In genomic region chr7:36207451-36208291, GRCh38 we compare ENCODE assay signal across 9 cellular contexts. TPM values are rescaled to one million over a fixed set of nuclear protein-coding genes. Genes with fewer than 3 reads are reported as not detected.
DNase-seq lines count a peak whose midpoint lies in the region; ATAC-seq, FAIRE-seq and TF ChIP-seq lines count a peak whose summit lies in the region.
"Had no signal": no experiment of that assay in that cellular context is flagged by ENCODE, and none has a peak within 500 bp of the region (broad histone marks: within the 10 kb centered on the region; RNA-seq: fewer than 3 reads in every experiment).

No MANE protein-coding gene starts in this region.

- peaks cover 0 to 4% (median 0%) of the 10 kb centered on the region in 5 donors for H3K27me3 Mint-ChIP-seq in naive thymus-derived CD4-positive, alpha-beta T cell

- no peak overlapping the region for H3K23ac ChIP-seq in H1 (ENCODE audit: insufficient read length)

- CTCF ChIA-PET in H1 (lab: Charles Lee; ENCODE audit: partially characterized antibody) (interaction anchor here (1.1 to 1.3 kb wide), 2 partner anchors 8 to 26 kb away, joined by 3 to 4 read pairs; no protein-coding TSS in a partner anchor), A673 (lab: Charles Lee) (no interaction called here)
- CTCF ChIA-PET in naive thymus-derived CD4-positive, alpha-beta T cell (lab: Charles Lee), result no interaction called here

- 79% methylated on average over 10 of the region's 10 CpGs; no CpG with 5 or more reads in 1 of the 2 experiments for WGBS in H1 (ENCODE audit: extremely low coverage in 1 of 2, insufficient coverage in 1 of 2, insufficient read length in 1 of 2, insufficient replicate concordance in 2 of 2, low coverage in 1 of 2, low lambda C conversion rate in 2 of 2, missing lambda C conversion rate in 1 of 2), 2 experiments

- no peak for TF ChIP-seq EP300 in H1 (IDR thresholded peaks at IDR 0.05; ENCODE audit: borderline replicate concordance in 1 of 2, low read depth in 2 of 2, low read length in 2 of 2)

- H3K18ac ChIP-seq in H1 (ENCODE audit: extremely low read depth, low read length), result 0 out of 2 replicates have a peak overlapping the region, but pooled peaks have one; percentile 13

- H3K79me1 ChIP-seq in H1 (ENCODE audit: low read depth, low read length), result no peaks in the 10 kb centered on the region

- intact Hi-C loops in naive thymus-derived CD4-positive, alpha-beta T cell (cut with micrococcal nuclease), result no loop called here
- intact Hi-C loops in A673 (cut with micrococcal nuclease; ENCODE audit: unreplicated experiment), result no loop called here

- H2AK5ac ChIP-seq in H1 (ENCODE audit: low read depth, low read length), result no peak overlapping the region

- DNase-seq in Caki2 (ENCODE audit: low read depth) (peak; percentile 86), RCC 7860 (ENCODE audit: low spot score) (peak; percentile 79), H1 (ENCODE audit: low read depth in 1 of 2, low spot score in 2 of 2) (no peak), NCI-H2081 treated with DMSO at 0.1 percent for 48 hours (lab: John Stamatoyannopoulos, UW) (no peak), NCI-H2107 treated with DMSO at 0.1 percent for 48 hours (lab: John Stamatoyannopoulos, UW; ENCODE audit: unreplicated experiment) (no peak), A673 (ENCODE audit: low spot score) (no peak)
- DNase-seq in naive thymus-derived CD4-positive, alpha-beta T cell, result no peak

- H3K9me3 Mint-ChIP-seq in naive thymus-derived CD4-positive, alpha-beta T cell, result peaks cover 0 to 2% (median 0%) of the 10 kb centered on the region in 11 donors

- H3K56ac ChIP-seq in H1 (replicated peaks; ENCODE audit: insufficient read length, low read depth, low read length), result no peak overlapping the region

- POLR2A ChIA-PET in H1 (lab: Charles Lee; ENCODE audit: partially characterized antibody) (no interaction called here), A673 (lab: Charles Lee; ENCODE audit: low non-redundant PET) (no interaction called here)
- POLR2A ChIA-PET in naive thymus-derived CD4-positive, alpha-beta T cell (lab: Charles Lee), result no interaction called here

- H3K4me1 Mint-ChIP-seq in naive thymus-derived CD4-positive, alpha-beta T cell, result peaks cover 19 to 50% (median 35%) of the 10 kb centered on the region in 7 donors

- peak overlapping the region in 2 of 10 donors; percentile 40 to 67 for H3K4me3 Mint-ChIP-seq in naive thymus-derived CD4-positive, alpha-beta T cell

- no peaks in the 10 kb centered on the region for H3K36me3 Mint-ChIP-seq in naive thymus-derived CD4-positive, alpha-beta T cell

- TF ChIP-seq POLR2A in H1 (IDR thresholded peaks at IDR 0.05; ENCODE audit: control extremely low read depth in 1 of 2, low read depth in 2 of 2, low read length in 2 of 2), result no peak

- H3K79me2 ChIP-seq in H1 (ENCODE audit: control insufficient read depth in 1 of 2, insufficient read depth in 2 of 2, low read length in 2 of 2), result no peaks in the 10 kb centered on the region

- H3K4me3 ChIP-seq in H1 (ENCODE audit: extremely low read depth in 1 of 4, insufficient read depth in 2 of 4, low read depth in 3 of 4, low read length in 4 of 4) (no peak overlapping the region), A673 (ENCODE audit: low read depth, low read length, poor library complexity, severe bottlenecking) (no peak overlapping the region)
- H3K4me3 ChIP-seq in naive thymus-derived CD4-positive, alpha-beta T cell (ENCODE audit: low read length), result no peak overlapping the region

- FAIRE-seq in RCC 7860 (lab: Jason Lieb, UNC) (peak; percentile 66), H1 (lab: Jason Lieb, UNC) (no peak)
- FAIRE-seq: endometrium had no signal

- H4K20me1 ChIP-seq in H1 (replicated peaks in 1 of 2; ENCODE audit: control insufficient read depth in 1 of 2, insufficient read depth in 2 of 2, low read length in 2 of 2), result no peaks in the 10 kb centered on the region

- H3K9me3 ChIP-seq in H1 (ENCODE audit: insufficient read depth in 2 of 2, low read depth in 1 of 2, low read length in 1 of 2) (no peaks in the 10 kb centered on the region), A673 (ENCODE audit: low read depth, low read length, poor library complexity, severe bottlenecking) (no peaks in the 10 kb centered on the region)
- no peaks in the 10 kb centered on the region for H3K9me3 ChIP-seq in naive thymus-derived CD4-positive, alpha-beta T cell (ENCODE audit: control insufficient read depth in 2 of 3, low read length in 3 of 3)

- H3K4me2 ChIP-seq in H1 (ENCODE audit: insufficient read depth in 1 of 2, low read depth in 2 of 2, low read length in 2 of 2), result no peak overlapping the region

- H3K27ac Mint-ChIP-seq in naive thymus-derived CD4-positive, alpha-beta T cell, result no peak overlapping the region

- no peaks in the 10 kb centered on the region for H3K36me3 ChIP-seq in H1 (ENCODE audit: control insufficient read depth in 2 of 4, insufficient read depth in 4 of 4, low read length in 3 of 4)
- no peaks in the 10 kb centered on the region for H3K36me3 ChIP-seq in naive thymus-derived CD4-positive, alpha-beta T cell (ENCODE audit: control insufficient read depth in 2 of 3, insufficient read depth in 3 of 3, low read length in 3 of 3)
- H3K36me3 ChIP-seq in A673 (ENCODE audit: insufficient read depth, low read length, poor library complexity, severe bottlenecking), result no peaks in the 10 kb centered on the region

- no peak overlapping the region for H4K5ac ChIP-seq in H1 (ENCODE audit: insufficient read length, low read depth, low read length)

- TF ChIP-seq CTCF in H1 (IDR thresholded peaks at IDR 0.05; ENCODE audit: control extremely low read depth in 1 of 3, insufficient read depth in 1 of 3, low read depth in 1 of 3, low read length in 3 of 3), result no peak
- TF ChIP-seq CTCF in A673 (conservative IDR thresholded peaks at IDR 0.05; ENCODE audit: low read depth, low read length), result no peak

- no peak overlapping the region for H4K91ac ChIP-seq in H1 (replicated peaks; ENCODE audit: insufficient read length, low read length)

- no peak overlapping the region for H2BK15ac ChIP-seq in H1 (ENCODE audit: low read length)

- H2BK120ac ChIP-seq in H1 (replicated peaks; ENCODE audit: low read depth, low read length), result no peak overlapping the region

- no peak overlapping the region for H4K8ac ChIP-seq in H1 (ENCODE audit: extremely low read depth, insufficient read depth, low read length)

- H3K14ac ChIP-seq in H1 (ENCODE audit: insufficient read length), result no peak overlapping the region

- H3K27me3 ChIP-seq in H1 (replicated peaks in 1 of 4; ENCODE audit: control insufficient read depth in 3 of 4, extremely low read depth in 1 of 4, insufficient read depth in 3 of 4, low read length in 3 of 4) (no peaks in the 10 kb centered on the region), A673 (replicated peaks; ENCODE audit: insufficient read depth, low read depth, low read length, poor library complexity) (no peaks in the 10 kb centered on the region)
- H3K27me3 ChIP-seq in naive thymus-derived CD4-positive, alpha-beta T cell (ENCODE audit: control insufficient read depth in 2 of 2, insufficient read depth in 2 of 2, low read length in 2 of 2), result no peaks in the 10 kb centered on the region

- H2BK20ac ChIP-seq in H1 (ENCODE audit: low read length), result no peak overlapping the region

- no peak overlapping the region for H2AFZ ChIP-seq in H1 (ENCODE audit: low read length)

- H3K9ac ChIP-seq in H1 (replicated peaks in 1 of 4; ENCODE audit: extremely low read depth in 1 of 4, low read depth in 3 of 4, low read length in 3 of 4), result no peak overlapping the region

- peak; percentile 79 for ATAC-seq in naive thymus-derived CD4-positive, alpha-beta T cell
- no peak for ATAC-seq in GM19397 (IDR thresholded peaks at IDR 0.05; ENCODE audit: unreplicated experiment)

- H3K23me2 ChIP-seq in H1 (ENCODE audit: low read depth, low read length), result no peaks in the 10 kb centered on the region

- no peak overlapping the region for H3K4ac ChIP-seq in H1 (replicated peaks; ENCODE audit: insufficient read length, low read depth, low read length)

- H2BK12ac ChIP-seq in H1 (ENCODE audit: low read depth, low read length), result no peak overlapping the region

- H3K27ac ChIP-seq in H1 (ENCODE audit: low read depth, low read length) (no peak overlapping the region), A673 (ENCODE audit: low read depth, low read length, poor library complexity, severe bottlenecking) (no peak overlapping the region)
- H3K27ac ChIP-seq in naive thymus-derived CD4-positive, alpha-beta T cell (ENCODE audit: low read depth, low read length), result no peak overlapping the region

- H3K4me1 ChIP-seq in H1 (replicated peaks in 1 of 4; ENCODE audit: control insufficient read depth in 3 of 4, insufficient read depth in 4 of 4, low read length in 3 of 4) (peaks cover 0 to 7% (median 4%) of the 10 kb centered on the region in 4 experiments; a peak in 6 of 7 replicates), A673 (ENCODE audit: insufficient read depth, low read length, poor library complexity, severe bottlenecking) (no peaks in the 10 kb centered on the region)
- peaks cover 11 to 28% of the 10 kb centered on the region in 2 donors for H3K4me1 ChIP-seq in naive thymus-derived CD4-positive, alpha-beta T cell (ENCODE audit: control insufficient read depth in 2 of 2, insufficient read depth in 2 of 2, low read length in 2 of 2)

- in situ Hi-C loops in Caki2 (cut with HindIII; ENCODE audit: low pct_unique_long_range_greater_than_20kb, low sequenced_read_pairs), result no loop called here

- H2BK5ac ChIP-seq in H1 (ENCODE audit: low read depth, low read length), result no peak overlapping the region

- TF ChIP-seq RAD21 in H1 (IDR thresholded peaks at IDR 0.05 in 1 of 2, conservative IDR thresholded peaks at IDR 0.05 in 1 of 2; ENCODE audit: low read depth in 2 of 2, low read length in 2 of 2), result no peak

- BruUV-seq in A673 (replicated peaks; lab: Mats Ljungman, UMichigan), result no TSS peak

TF ChIP-seq in H1, 55 proteins besides CTCF, POLR2A, EP300 and RAD21 (continues in another document):
- TF ChIP-seq CHD2 (IDR thresholded peaks at IDR 0.05; ENCODE audit: low read length) (no peak), SP4 (IDR thresholded peaks at IDR 0.05; ENCODE audit: low read length) (no peak)

RNA-seq across cellular contexts. Expression of gene EEPD1, which starts 54.6 kb away (rescaled TPM):
- 73.6 and 91.9 TPM in 2 replicates for total RNA-seq in Caki2 (2014; rRNA removed; shearing (Covaris generic); ENCODE audit: low replicate concordance)
- 5.7 and 7.8 TPM in 2 replicates for total RNA-seq in H1 (2021; fragmentation: NEBNext Ultra II Directional; extraction: Animal tissue kit (Norgen Biotek cat#: 25700))
- polyA plus RNA-seq in H1 (2011; rRNA removed), result 3.1 and 5.5 TPM in 2 replicates
- polyA plus RNA-seq in H1 (2011; cell fraction: cytosol; rRNA removed), result 5.7 TPM
- polyA plus RNA-seq in H1 (2011; cell fraction: nucleus; rRNA removed), result 7.1 TPM
- polyA plus RNA-seq in H1 (2012, experiment 1 of 2), result 7.2 to 9.2 TPM (median 8.5 TPM) in 4 replicates
- polyA plus RNA-seq in H1 (2012, experiment 2 of 2), result 4.9 TPM
- 6.3 TPM for polyA plus RNA-seq in H1 (2013, experiment 1 of 2)
- polyA plus RNA-seq in H1 (2013, experiment 2 of 2), result 6.8 TPM
- 4.5 and 4.8 TPM in 2 replicates for polyA minus RNA-seq in H1 (2011; rRNA and poly(A)+ RNA removed)
- 5.0 TPM for polyA minus RNA-seq in H1 (2011; cell fraction: cytosol; rRNA and poly(A)+ RNA removed)
- 10.7 TPM for polyA minus RNA-seq in H1 (2011; cell fraction: nucleus; rRNA and poly(A)+ RNA removed)
- 10 to 100 TPM in 2 of 5 experiments, 1 to 10 TPM in 3; 2.2 to 13.2 (median 3.7) TPM for total RNA-seq in naive thymus-derived CD4-positive, alpha-beta T cell
- 10 to 100 TPM; 12.3 to 15.8 TPM for polyA plus RNA-seq in naive thymus-derived CD4-positive, alpha-beta T cell
- total RNA-seq in A673 (2021), result 2.5 and 2.7 TPM in 2 replicates

Comparison
In these comparisons a context has a peak if more than half of its experiments do, and no peak if none do; other contexts are left out.
1. DNase-seq: peak in Caki2 (single experiment) and RCC 7860 (single experiment); none in H1 (0 of 2), naive thymus-derived CD4-positive, alpha-beta T cell (0 of 9), NCI-H2081 treated with DMSO at 0.1 percent for 48 hours (single experiment), NCI-H2107 treated with DMSO at 0.1 percent for 48 hours (single experiment) and A673 (single experiment).